8 cellular contexts compared by ENCODE assay signal in genomic region chr4:52712991-52713275, GRCh38. TPM values are rescaled to one million over a fixed set of nuclear protein-coding genes. Genes with fewer than 3 reads are reported as not detected.
A peak's percentile ranks its signal among the peaks of the same experiment; 100 is the strongest.
DNase-seq lines count a peak whose midpoint lies in the region; ATAC-seq, FAIRE-seq and TF ChIP-seq lines count a peak whose summit lies in the region.

No MANE protein-coding gene starts in this region.

- H3K27me3 ChIP-seq in right atrium auricular region (no peaks in the 10 kb centered on the region), bronchial epithelial cell (ENCODE audit: control insufficient read depth, insufficient read depth, low read length) (no peaks in the 10 kb centered on the region), aorta (ENCODE audit: control insufficient read depth in 1 of 2, insufficient read depth in 2 of 2, low read length in 1 of 2) (no peaks in the 10 kb centered on the region)

- DNase-seq in right atrium auricular region (ENCODE audit: low spot score) (no peak), left cardiac atrium (no peak), bronchial epithelial cell (ENCODE audit: low read depth) (no peak), mucosa of descending colon (no peak), aorta (no peak), NCI-H146 (lab: John Stamatoyannopoulos, UW) (no peak)

- intact Hi-C loops in left cardiac atrium (cut with DNase I) = loop anchor here in 1 of 2 donors (10.0 kb wide), 2 partner anchors 48 to 242 kb away; no protein-coding TSS in a partner anchor
- intact Hi-C loops in mucosa of descending colon (cut with DNase I, micrococcal nuclease) = no loop called here
- intact Hi-C loops in aorta (cut with DNase I) = loop anchor here (5.0 kb wide), 3 partner anchors 56 to 269 kb away; partner anchors contain the start of gene USP46 (in 2 of the 2)

- WGBS in aorta, 2 donors = 1% methylated on average over 10 of the region's 10 CpGs

- H3K36me3 ChIP-seq in right atrium auricular region (peaks cover 27% of the 10 kb centered on the region), bronchial epithelial cell (ENCODE audit: control insufficient read depth, insufficient read depth, low read length) (peaks cover 10% of the 10 kb centered on the region), mucosa of descending colon (ENCODE audit: low read depth) (no peaks in the 10 kb centered on the region), aorta (ENCODE audit: control insufficient read depth in 1 of 2, insufficient read depth in 2 of 2, low read length in 1 of 2) (peaks cover 0 to 2% of the 10 kb centered on the region in 2 donors)

- no peak for ATAC-seq in left cardiac atrium
- ATAC-seq in mucosa of descending colon = no peak
- ATAC-seq in aorta (ENCODE audit: low FRiP score) = no peak
- no peak for ATAC-seq in GM18907 (IDR thresholded peaks at IDR 0.05; ENCODE audit: unreplicated experiment)
- no peak for ATAC-seq in HG03565 (IDR thresholded peaks at IDR 0.05; ENCODE audit: unreplicated experiment)

- peak overlapping the region; percentile 84 to 97 for H3K4me3 ChIP-seq in right atrium auricular region
- H3K4me3 ChIP-seq in bronchial epithelial cell (ENCODE audit: low read depth, low read length) = peak overlapping the region; percentile 71
- H3K4me3 ChIP-seq in mucosa of descending colon = peak overlapping the region; percentile 92
- peak overlapping the region; percentile 78 to 82 for H3K4me3 ChIP-seq in aorta (ENCODE audit: low read length in 2 of 2)

- H3K4me1 ChIP-seq in right atrium auricular region (peaks cover 0 to 30% of the 10 kb centered on the region in 2 donors), mucosa of descending colon (ENCODE audit: low read depth) (peaks cover 23% of the 10 kb centered on the region), aorta (ENCODE audit: control insufficient read depth in 1 of 2, insufficient read depth in 2 of 2, low read length in 2 of 2) (peaks cover 0 to 3% of the 10 kb centered on the region in 2 donors)

- H3K9me3 ChIP-seq in right atrium auricular region = no peaks in the 10 kb centered on the region
- no peaks in the 10 kb centered on the region for H3K9me3 ChIP-seq in mucosa of descending colon
- H3K9me3 ChIP-seq in aorta (ENCODE audit: control insufficient read depth, low read length) = no peaks in the 10 kb centered on the region

- TF ChIP-seq CTCF in right atrium auricular region (IDR thresholded peaks at IDR 0.05) (no peak), bronchial epithelial cell (IDR thresholded peaks at IDR 0.05; ENCODE audit: insufficient read depth, low read length, severe bottlenecking) (no peak), mucosa of descending colon (IDR thresholded peaks at IDR 0.05) (no peak)

- H3K27ac ChIP-seq in right atrium auricular region (peak overlapping the region; percentile 95 to 97), aorta (ENCODE audit: low read depth in 1 of 2, low read length in 2 of 2) (peak overlapping the region; percentile 88 to 89)

- FAIRE-seq in bronchial epithelial cell (lab: Jason Lieb, UNC) = no peak

RNA-seq across cellular contexts. Expression of gene ERVMER34-1, which starts 38.3 kb away (rescaled TPM):
- total RNA-seq in right atrium auricular region = 1 to 10 TPM; 2.6 to 3.9 TPM
- 1 to 10 TPM; 1.2 to 2.0 TPM for total RNA-seq in left cardiac atrium
- 0.51 and 3.2 TPM in 2 replicates for total RNA-seq in bronchial epithelial cell
- total RNA-seq in mucosa of descending colon = under 1 TPM; 0.24 to 0.70 (median 0.58) TPM
- under 1 TPM; 0.13 to 0.36 TPM for total RNA-seq in aorta
- not detected for polyA plus RNA-seq in aorta

RNA-seq across cellular contexts. Expression of gene USP46, which starts 53.8 kb away (rescaled TPM):
- total RNA-seq in right atrium auricular region = 10 to 100 TPM; 19.1 to 28.0 TPM
- 10 to 100 TPM; 40.7 to 48.0 TPM for total RNA-seq in left cardiac atrium
- total RNA-seq in bronchial epithelial cell = 14.7 and 17.2 TPM in 2 replicates
- total RNA-seq in mucosa of descending colon = 10 to 100 TPM; 12.5 to 18.2 (median 14.8) TPM
- 10 to 100 TPM; 23.7 to 24.1 TPM for total RNA-seq in aorta
- 1 to 10 TPM; 4.8 to 5.4 TPM for polyA plus RNA-seq in aorta

Comparison
In these comparisons a context has a peak if more than half of its experiments do, and no peak if none do; other contexts are left out.
1. intact Hi-C loops: an anchor here in aorta (5.0 kb wide); none called in mucosa of descending colon.